Comparison of ENCODE assay signal across 8 cellular contexts in the genomic region with DNA sequence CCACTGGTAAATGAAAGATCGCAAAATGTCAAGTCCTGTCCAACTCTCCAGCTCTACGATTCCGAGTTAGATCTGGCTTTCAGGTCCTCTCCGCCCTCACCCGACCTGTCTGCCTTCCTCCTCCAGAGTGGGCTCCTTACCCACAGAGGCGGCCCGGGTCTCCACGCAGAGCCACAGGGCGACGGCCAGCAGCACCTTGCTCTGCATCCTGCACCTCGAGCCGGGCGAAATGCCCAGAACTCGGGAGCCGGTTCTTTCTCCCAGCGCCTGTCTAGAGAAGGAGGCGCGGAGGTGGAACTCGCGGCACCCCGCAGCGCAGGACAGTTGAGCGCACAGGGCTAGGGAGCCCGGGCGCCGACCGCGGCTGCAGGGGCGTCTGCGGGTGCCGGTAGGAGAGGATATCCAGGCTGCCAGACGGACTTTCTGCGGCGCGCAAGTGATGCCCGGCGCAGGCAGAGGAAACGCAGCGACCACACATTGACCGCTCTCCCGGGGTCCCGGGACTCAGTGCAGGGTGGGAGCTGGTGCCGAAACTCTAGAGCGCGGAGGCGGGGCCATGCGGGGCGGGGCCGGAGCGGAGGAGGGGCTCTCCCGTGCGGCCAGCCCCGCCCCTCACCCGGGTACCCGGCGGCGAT. TPM values are rescaled to one million over a fixed set of nuclear protein-coding genes. Genes with fewer than 3 reads are reported as not detected.
DNase-seq lines count a peak whose midpoint lies in the region; ATAC-seq and TF ChIP-seq lines count a peak whose summit lies in the region.

Gene KDR (minus strand): TSS at position 509 of the 635 bp plus-strand sequence. CDS start 302 bp downstream, at position 207.

- H3K27me3 ChIP-seq in Panc1 (ENCODE audit: control insufficient read depth, insufficient read depth, low read length) (peaks cover 4% of the 10 kb centered on the region), neural progenitor cell (peaks cover 49% of the 10 kb centered on the region)

- H3F3A ChIP-seq in neural progenitor cell (ENCODE audit: low read depth) = no peaks in the 10 kb centered on the region

- H3K9me3 ChIP-seq in Panc1 (ENCODE audit: control insufficient read depth, insufficient read depth, low read depth, low read length) (no peaks in the 10 kb centered on the region), neural progenitor cell (ENCODE audit: low read depth) (no peaks in the 10 kb centered on the region)

- H3K36me3 ChIP-seq in Panc1 (ENCODE audit: control insufficient read depth, insufficient read depth, low read length) = no peaks in the 10 kb centered on the region
- H3K36me3 ChIP-seq in neural progenitor cell = no peaks in the 10 kb centered on the region

- H3K9me3 Mint-ChIP-seq in CD14-positive monocyte (peaks cover 0 to 15% (median 6%) of the 10 kb centered on the region in 7 donors), neural progenitor cell (peaks cover 4% of the 10 kb centered on the region)

- H3K27me3 Mint-ChIP-seq in CD14-positive monocyte (ENCODE audit: low read depth in 3 of 3) (peaks cover 41 to 51% (median 44%) of the 10 kb centered on the region in 3 donors), neural progenitor cell (ENCODE audit: insufficient read depth, low read depth) (peaks cover 20% of the 10 kb centered on the region)

- H3K27ac Mint-ChIP-seq in CD14-positive monocyte = no peak within 1 kb of the TSS
- H3K27ac Mint-ChIP-seq in neural progenitor cell = no peak within 1 kb of the TSS

- H3K4me1 ChIP-seq in Panc1 (ENCODE audit: control insufficient read depth, insufficient read depth, low read length) = no peaks in the 10 kb centered on the region
- no peaks in the 10 kb centered on the region for H3K4me1 ChIP-seq in neural progenitor cell

- in situ Hi-C loops in Panc1 (cut with HindIII; ENCODE audit: low pct_unique_long_range_greater_than_20kb, low sequenced_read_pairs) = no loop called here

- peaks cover 13% of the 10 kb centered on the region for H3K4me1 Mint-ChIP-seq in CD14-positive monocyte
- peaks cover 16% of the 10 kb centered on the region for H3K4me1 Mint-ChIP-seq in neural progenitor cell

- peak within 1 kb of the TSS; percentile 84 for H2AFZ ChIP-seq in neural progenitor cell (replicated peaks)

- H3K36me3 Mint-ChIP-seq in CD14-positive monocyte (no peaks in the 10 kb centered on the region), neural progenitor cell (no peaks in the 10 kb centered on the region)

- POLR2A ChIA-PET in Panc1 (lab: Charles Lee) = no interaction called here

- intact Hi-C loops in CD14-positive monocyte (cut with micrococcal nuclease) (no loop called here), Panc1 (cut with micrococcal nuclease; ENCODE audit: unreplicated experiment) (no loop called here)

- H3K79me2 ChIP-seq in neural progenitor cell (ENCODE audit: low read depth) = no peaks in the 10 kb centered on the region

- ATAC-seq in Panc1 = peak; percentile 85
- ATAC-seq in HG03354 (IDR thresholded peaks at IDR 0.05; ENCODE audit: poor library complexity, severe bottlenecking, unreplicated experiment) = no peak
- no peak for ATAC-seq in HG02678 (IDR thresholded peaks at IDR 0.05; ENCODE audit: unreplicated experiment)
- no peak for ATAC-seq in GM19351 (IDR thresholded peaks at IDR 0.05; ENCODE audit: unreplicated experiment)
- ATAC-seq in HG03469 (IDR thresholded peaks at IDR 0.05; ENCODE audit: unreplicated experiment) = no peak

- no peak within 1 kb of the TSS for H3K27ac ChIP-seq in Panc1 (ENCODE audit: low read length)
- H3K27ac ChIP-seq in neural progenitor cell = no peak within 1 kb of the TSS

- TF ChIP-seq CTCF in CD14-positive monocyte (IDR thresholded peaks at IDR 0.05) (no peak), Panc1 (IDR thresholded peaks at IDR 0.05) (no peak), neural progenitor cell (IDR thresholded peaks at IDR 0.05) (no peak)

- peak within 1 kb of the TSS; percentile 23 to 43 for H3K4me3 ChIP-seq in Panc1 (ENCODE audit: low read depth in 2 of 2, low read length in 2 of 2)
- peak within 1 kb of the TSS; percentile 65 for H3K4me3 ChIP-seq in neural progenitor cell

- BruUV-seq in Panc1 (replicated peaks; lab: Mats Ljungman, UMichigan) = no TSS peak

- H3K9ac ChIP-seq in neural progenitor cell = no peak within 1 kb of the TSS

- CTCF ChIA-PET in Panc1 (lab: Charles Lee) = no interaction called here

- no peaks in the 10 kb centered on the region for H4K20me1 ChIP-seq in neural progenitor cell (ENCODE audit: low read depth)

- H3K4me3 Mint-ChIP-seq in CD14-positive monocyte = peak within 1 kb of the TSS; percentile 56 to 86
- H3K4me3 Mint-ChIP-seq in neural progenitor cell = peak within 1 kb of the TSS; percentile 92

- DNase-seq in CD14-positive monocyte (ENCODE audit: low spot score) (no peak), Panc1 (ENCODE audit: low read depth, low spot score) (no peak), fibroblast of peridontal ligament (ENCODE audit: extremely low read depth) (peak; percentile 3), neural progenitor cell (ENCODE audit: low spot score) (peak; percentile 90)

- peak within 1 kb of the TSS; percentile 78 for H3K4me2 ChIP-seq in neural progenitor cell

RNA-seq across cellular contexts. Expression of gene KDR, which starts in this region (rescaled TPM):
- not detected for polyA plus RNA-seq in CD14-positive monocyte
- 0.18 TPM for total RNA-seq in Panc1 (2021; ENCODE audit: unreplicated experiment)
- not detected for polyA plus RNA-seq in Panc1 (2012; ENCODE audit: insufficient read length)
- total RNA-seq in neural progenitor cell (ENCODE audit: low replicate concordance) = 2.4 and 2.7 TPM in 2 replicates

Comparison
In these comparisons a context has a peak if more than half of its experiments do, and no peak if none do; other contexts are left out.
1. Peak in ATAC-seq and H3K4me3 ChIP-seq in Panc1; RNA of the gene not detected or under 1 TPM.
2. DNase-seq: peak in fibroblast of peridontal ligament (single experiment) and neural progenitor cell (single experiment); none in CD14-positive monocyte (single experiment) and Panc1 (single experiment).